In the genomic region with DNA sequence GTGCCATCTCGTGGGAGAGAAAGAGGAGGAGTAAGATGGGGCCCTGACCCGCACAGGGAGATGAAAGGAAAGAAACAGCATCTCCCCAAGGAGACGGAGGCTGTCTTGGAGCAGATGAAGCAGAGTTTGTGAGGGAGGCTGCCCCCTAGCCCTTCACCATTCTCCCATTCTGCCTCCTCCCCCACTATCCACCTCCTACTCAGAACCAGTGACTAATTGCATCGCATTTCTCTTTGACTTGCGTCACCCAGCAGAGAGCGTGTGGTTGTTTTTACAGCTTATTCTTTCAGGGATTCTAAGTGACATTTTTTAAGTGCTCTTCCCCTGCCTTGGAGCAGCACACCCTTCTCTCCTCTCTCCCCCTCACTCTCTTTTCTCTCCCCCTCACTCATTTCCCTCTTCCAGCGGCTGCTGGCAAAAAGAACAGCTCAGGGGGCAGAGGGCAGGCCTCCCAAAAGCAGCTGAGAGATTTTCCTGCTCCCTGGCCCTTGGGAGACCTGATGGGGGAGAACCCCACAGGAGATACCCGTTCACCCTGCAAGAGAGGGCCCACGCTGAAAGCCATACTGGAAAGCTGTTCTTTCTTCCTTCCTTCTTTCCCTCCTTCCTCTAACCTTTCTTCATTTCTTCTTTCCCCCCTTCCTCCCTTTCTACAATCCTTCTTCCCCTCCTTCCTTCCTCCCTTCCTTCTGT, we compare ENCODE assay signal across 11 cellular contexts.
A peak's percentile ranks its signal among the peaks of the same experiment; 100 is the strongest.
DNase-seq lines count a peak whose midpoint lies in the region; ATAC-seq and TF ChIP-seq lines count a peak whose summit lies in the region.
"Had no signal": no experiment of that assay in that cellular context is flagged by ENCODE, and none has a peak within 500 bp of the region (broad histone marks: within the 10 kb centered on the region; RNA-seq: fewer than 3 reads in every experiment).

No MANE protein-coding gene starts in this region.

- intact Hi-C loops in left lung (cut with DNase I), result no loop called here

- H3K4me3 ChIP-seq in AG10803 (ENCODE audit: low read length) (no peak overlapping the region; the same call in 1 of the 2 replicates), HUES64 (ENCODE audit: low read length) (no peak overlapping the region), left lung (no peak overlapping the region), tibial nerve (no peak overlapping the region)
- H3K4me3 ChIP-seq: right lobe of liver had no signal

- TF ChIP-seq EP300 in tibial nerve (IDR thresholded peaks at IDR 0.05), result no peak

- TF ChIP-seq CTCF in AG10803 (conservative IDR thresholded peaks at IDR 0.05; ENCODE audit: low read length) (no peak), left lung (IDR thresholded peaks at IDR 0.05) (no peak), tibial nerve (IDR thresholded peaks at IDR 0.05) (no peak)

- H3K4me1 ChIP-seq in HUES64 (ENCODE audit: insufficient read depth, low read length), result no peaks in the 10 kb centered on the region; the same call in 1 of the 2 replicates
- no peaks in the 10 kb centered on the region for H3K4me1 ChIP-seq in left lung
- no peaks in the 10 kb centered on the region for H3K4me1 ChIP-seq in tibial nerve
- H3K4me1 ChIP-seq: right lobe of liver had no signal

- no peak for TF ChIP-seq POLR2A in tibial nerve (IDR thresholded peaks at IDR 0.05)

- DNase-seq in AG10803 (ENCODE audit: low read depth) (peak; percentile 80), caudate nucleus (lab: John Stamatoyannopoulos, UW) (peak in 41 of 61 donors; percentile 8 to 92 (median 48)), left lung (no peak), tibial nerve (ENCODE audit: low spot score in 2 of 2) (no peak), NCI-H446 (lab: John Stamatoyannopoulos, UW) (no peak)
- DNase-seq in activated CD4-positive, alpha-beta T cell treated with anti-CD3 and anti-CD28 coated beads for 4 hours, result no peak
- DNase-seq: COR-L47; right lobe of liver; stimulated activated CD8-positive, alpha-beta memory T cell treated with anti-CD3 and anti-CD28 coated beads, Interleukin-4, amount 100 ng/mL, for 48 hours had no signal

- H3K27me3 ChIP-seq in HUES64 (ENCODE audit: insufficient read depth, low read length) (no peaks in the 10 kb centered on the region), left lung (peaks cover 0 to 18% of the 10 kb centered on the region in 2 donors), tibial nerve (no peaks in the 10 kb centered on the region)
- H3K27me3 ChIP-seq: right lobe of liver had no signal

- ATAC-seq in left lung, result peak; percentile 40
- no peak for ATAC-seq in GM19397 (IDR thresholded peaks at IDR 0.05; ENCODE audit: unreplicated experiment)
- ATAC-seq: right lobe of liver had no signal

- peak overlapping the region; percentile 36; the same call in 1 of the 2 replicates for H3K9ac ChIP-seq in HUES64 (ENCODE audit: low read depth, low read length)

- H3K9me3 ChIP-seq in HUES64 (ENCODE audit: insufficient read depth, low read depth, low read length) (no peaks in the 10 kb centered on the region), left lung (no peaks in the 10 kb centered on the region), tibial nerve (no peaks in the 10 kb centered on the region)
- H3K9me3 ChIP-seq: right lobe of liver had no signal

- H3K36me3 ChIP-seq in HUES64 (ENCODE audit: insufficient read depth, low read length) (no peaks in the 10 kb centered on the region), left lung (no peaks in the 10 kb centered on the region), tibial nerve (no peaks in the 10 kb centered on the region)
- H3K36me3 ChIP-seq: right lobe of liver had no signal

- H3K27ac ChIP-seq in HUES64 (ENCODE audit: low read depth, low read length) (no peak overlapping the region), caudate nucleus (ENCODE audit: low read depth, low read length) (peak overlapping the region; percentile 79), left lung (no peak overlapping the region), tibial nerve (no peak overlapping the region)
- H3K27ac ChIP-seq: right lobe of liver had no signal

- WGBS in HUES64, result 41% methylated on average over 9 of the region's 9 CpGs
- 19 to 21% methylated on average over 9 of the region's 9 CpGs for WGBS in tibial nerve, 2 donors

Comparison
In these comparisons a context has a peak if more than half of its experiments do, and no peak if none do; other contexts are left out.
1. DNase-seq: peak in AG10803 (single experiment) and caudate nucleus (41 of 61); none in left lung (0 of 2), tibial nerve (0 of 2), NCI-H446 (0 of 2) and activated CD4-positive, alpha-beta T cell treated with anti-CD3 and anti-CD28 coated beads for 4 hours (0 of 2).